Comparison of ENCODE assay signal across 24 cellular contexts in genomic region chr6:31513456-31514165, GRCh38. TPM values are rescaled to one million over a fixed set of nuclear protein-coding genes. Genes with fewer than 3 reads are reported as not detected.
DNase-seq lines count a peak whose midpoint lies in the region; ATAC-seq and TF ChIP-seq lines count a peak whose summit lies in the region.
"Had no signal": no experiment of that assay in that cellular context is flagged by ENCODE, and none has a peak within 500 bp of the region (broad histone marks: within the 10 kb centered on the region; RNA-seq: fewer than 3 reads in every experiment).

No MANE protein-coding gene starts in this region.

- TF ChIP-seq CTCF in right atrium auricular region (IDR thresholded peaks at IDR 0.05) (no peak), chondrocyte (IDR thresholded peaks at IDR 0.05) (no peak)

- no peaks in the 10 kb centered on the region for H3K27me3 ChIP-seq in right atrium auricular region
- H3K27me3 ChIP-seq: gastrocnemius medialis, SJSA1, suprapubic skin had no signal

- H3K4me1 ChIP-seq in right atrium auricular region, result no peaks in the 10 kb centered on the region
- H3K4me1 ChIP-seq: gastrocnemius medialis, suprapubic skin had no signal

- no peaks in the 10 kb centered on the region for H3K27me3 Mint-ChIP-seq in chondrocyte (ENCODE audit: low read depth)
- H3K27me3 Mint-ChIP-seq: T-helper 17 cell had no signal

- peak overlapping the region; percentile 1 for H3K27ac Mint-ChIP-seq in chondrocyte (ENCODE audit: unreplicated experiment)
- H3K27ac Mint-ChIP-seq: activated naive CD8-positive, alpha-beta T cell; progenitor cell of endocrine pancreas; T-helper 17 cell had no signal

- H3K4me3 Mint-ChIP-seq in chondrocyte (ENCODE audit: unreplicated experiment), result no peak overlapping the region
- H3K4me3 Mint-ChIP-seq: activated naive CD8-positive, alpha-beta T cell; T-helper 17 cell had no signal

- H3K9me3 Mint-ChIP-seq in chondrocyte (ENCODE audit: low read depth), result no peaks in the 10 kb centered on the region

- H3K4me3 ChIP-seq in right atrium auricular region, result no peak overlapping the region
- H3K4me3 ChIP-seq: gastrocnemius medialis, SJSA1, suprapubic skin had no signal

- H3K27ac ChIP-seq in right atrium auricular region, result no peak overlapping the region
- H3K27ac ChIP-seq: gastrocnemius medialis, HL-60, SJSA1, suprapubic skin had no signal

- H3K9me3 ChIP-seq in right atrium auricular region, result no peaks in the 10 kb centered on the region
- H3K9me3 ChIP-seq: gastrocnemius medialis, SJSA1, suprapubic skin had no signal

- no peaks in the 10 kb centered on the region for H3K36me3 ChIP-seq in right atrium auricular region
- H3K36me3 ChIP-seq: gastrocnemius medialis had no signal

- peaks cover 14% of the 10 kb centered on the region for H3K4me1 Mint-ChIP-seq in chondrocyte (ENCODE audit: low read depth)

- peaks cover 2% of the 10 kb centered on the region for H3K36me3 Mint-ChIP-seq in chondrocyte (ENCODE audit: low read depth)

- peak; percentile 42 for DNase-seq in right atrium auricular region (ENCODE audit: low spot score)
- DNase-seq in Right ventricle myocardium inferior (ENCODE audit: missing footprints), result no peak
- DNase-seq in chondrocyte (ENCODE audit: low spot score), result no peak
- peak; percentile 43 for DNase-seq in stromal cell of bone marrow (ENCODE audit: low read depth)
- DNase-seq in amygdala (lab: John Stamatoyannopoulos, UW), result no peak
- DNase-seq: activated CD4-positive, alpha-beta T cell treated with anti-CD3 and anti-CD28 coated beads for 48 hours; C1 segment of cervical spinal cord; cerebellar nuclear complex; gastrocnemius medialis; NCI-H1417; T-helper 17 cell had no signal

- intact Hi-C loops in Right ventricle myocardium inferior (cut with DNase I), result no loop called here

- no peak for ATAC-seq in Right ventricle myocardium inferior
- no peak for ATAC-seq in HG02870 (IDR thresholded peaks at IDR 0.05; ENCODE audit: unreplicated experiment)
- ATAC-seq: gastrocnemius medialis, Panc1, T-helper 17 cell had no signal

RNA-seq across cellular contexts. Expression of gene MCCD1, which starts 15.2 kb away (rescaled TPM):
- total RNA-seq in right atrium auricular region, result not detected
- total RNA-seq in Right ventricle myocardium inferior, result not detected
- total RNA-seq in chondrocyte, result not detected in 3 replicates
- total RNA-seq: A673, G401, gastrocnemius medialis, H1, MCF 10A, mononuclear cell, NCI-H460, progenitor cell of endocrine pancreas, SJSA1, suprapubic skin, T-helper 17 cell had no signal

RNA-seq across cellular contexts. Expression of gene MICB, which starts 15.7 kb away (rescaled TPM):
- total RNA-seq in right atrium auricular region, result 1 to 10 TPM; 1.6 to 3.1 TPM
- 1.5 TPM for total RNA-seq in Right ventricle myocardium inferior
- total RNA-seq in chondrocyte, result 7.8 to 9.4 TPM (median 9.0 TPM) in 3 replicates

RNA-seq across cellular contexts. Expression of gene DDX39B, which starts 28.2 kb away (rescaled TPM):
- 100 to 1,000 TPM; 119 to 143 TPM for total RNA-seq in right atrium auricular region
- 159 TPM for total RNA-seq in Right ventricle myocardium inferior
- 222 to 230 TPM (median 227 TPM) in 3 replicates for total RNA-seq in chondrocyte

RNA-seq across cellular contexts. Expression of gene ATP6V1G2, which starts 32.8 kb away (rescaled TPM):
- total RNA-seq in right atrium auricular region, result 1 to 10 TPM; 1.2 to 6.0 TPM
- total RNA-seq in Right ventricle myocardium inferior, result 2.2 TPM
- 2.4 to 4.1 TPM (median 3.0 TPM) in 3 replicates for total RNA-seq in chondrocyte

RNA-seq across cellular contexts. Expression of gene NFKBIL1, which starts 33.8 kb away (rescaled TPM):
- total RNA-seq in right atrium auricular region (10 to 100 TPM; 12.9 to 18.4 TPM), Right ventricle myocardium inferior (10.8 TPM), chondrocyte (21.2 to 30.1 TPM (median 29.6 TPM) in 3 replicates)

Comparison
In these comparisons a context has a peak if more than half of its experiments do, and no peak if none do; other contexts are left out.
1. DNase-seq: peak in right atrium auricular region (single experiment) and stromal cell of bone marrow (single experiment); none in Right ventricle myocardium inferior (single experiment), chondrocyte (single experiment) and amygdala (0 of 56).